8 cellular contexts compared by ENCODE assay signal in the genomic region with DNA sequence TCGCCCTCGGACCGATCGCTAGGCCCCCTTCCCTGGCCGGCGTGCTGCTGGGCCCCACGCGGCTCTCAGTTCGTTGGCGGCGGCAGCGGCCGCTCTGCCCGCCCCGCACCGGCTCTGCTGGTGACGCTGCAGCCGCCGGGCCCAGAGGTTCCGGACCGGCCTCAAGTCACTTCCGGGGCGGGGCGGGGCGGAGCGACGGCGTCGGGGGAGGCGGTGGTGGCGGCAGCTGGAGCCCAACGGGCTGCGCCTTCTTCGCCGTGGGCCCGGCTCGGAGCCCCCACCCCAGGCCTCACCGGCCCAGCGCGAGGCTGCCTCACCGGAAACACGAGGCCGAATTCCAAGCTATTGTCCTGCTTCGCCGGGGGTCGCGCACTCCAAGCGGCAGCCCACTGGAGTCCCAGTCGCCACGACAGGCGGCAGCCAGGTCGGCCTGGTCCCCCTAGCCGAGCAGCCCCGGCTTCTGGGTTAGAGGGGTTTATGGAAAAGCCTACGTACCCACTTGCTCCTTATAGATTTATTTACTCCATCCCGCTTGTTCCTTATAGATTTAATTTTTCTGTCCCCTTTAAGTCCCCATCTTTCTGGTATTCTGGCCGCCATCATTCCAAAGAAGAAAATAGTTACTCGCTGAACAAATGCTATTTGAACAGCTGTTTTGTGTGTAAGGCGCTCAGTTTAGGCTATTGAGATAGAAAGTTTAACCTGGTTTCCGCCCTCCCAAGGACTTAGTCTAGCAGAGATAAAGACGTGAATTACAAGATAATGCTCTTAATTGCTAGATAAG. TPM values are rescaled to one million over a fixed set of nuclear protein-coding genes. Genes with fewer than 3 reads are reported as not detected.
A peak's percentile ranks its signal among the peaks of the same experiment; 100 is the strongest.
DNase-seq lines count a peak whose midpoint lies in the region; ATAC-seq and TF ChIP-seq lines count a peak whose summit lies in the region.

Gene PSME4, minus strand, starts transcription at position 96 of the 784 bp plus-strand sequence. CDS start 209 bp downstream, outside the sequence.

- H3K79me2 ChIP-seq in PC-3 (ENCODE audit: low read length) = peaks cover 54% of the 10 kb centered on the region

- POLR2A ChIA-PET in PC-3 (lab: Charles Lee; ENCODE audit: unreplicated experiment) = no interaction called here

- peak within 1 kb of the TSS; percentile 87 for H3K4me2 ChIP-seq in PC-3 (ENCODE audit: low read length)

- DNase-seq in DMS114 treated with DMSO at 0.1 percent for 48 hours (lab: John Stamatoyannopoulos, UW; ENCODE audit: unreplicated experiment) (peak; percentile 65), PC-3 (peak; percentile 85), erythroblast (lab: John Stamatoyannopoulos, UW) (peak; percentile 94 to 96), mucosa of gallbladder (ENCODE audit: low spot score) (peak; percentile 94)
- peak; percentile 96 for DNase-seq in activated T-cell treated with anti-CD3 and anti-CD28 coated beads, Interleukin-2, amount 50 U/mL, for 1 hour
- peak; percentile 95 for DNase-seq in stimulated activated CD8-positive, alpha-beta memory T cell treated with anti-CD3 and anti-CD28 coated beads, Interleukin-4, amount 100 ng/mL, for 24 hours (ENCODE audit: low read depth)

- H3K27me3 Mint-ChIP-seq in IgD-negative memory B cell = no peaks in the 10 kb centered on the region

- peak; percentile 68 for TF ChIP-seq POLR2A in erythroblast (IDR thresholded peaks at IDR 0.05; ENCODE audit: low read length)

- no peaks in the 10 kb centered on the region for H3K9me3 ChIP-seq in PC-3 (ENCODE audit: low read length)

- no peaks in the 10 kb centered on the region for H3K9me3 Mint-ChIP-seq in IgD-negative memory B cell

- peak within 1 kb of the TSS; percentile 58 for H3K27ac ChIP-seq in PC-3 (ENCODE audit: low read length)

- H3K36me3 Mint-ChIP-seq in IgD-negative memory B cell = peaks cover 7% of the 10 kb centered on the region

- H2AFZ ChIP-seq in PC-3 (ENCODE audit: low read length) = peak within 1 kb of the TSS; percentile 74

- peak within 1 kb of the TSS; percentile 91 for H3K4me3 ChIP-seq in PC-3 (ENCODE audit: low read length)

- no peaks in the 10 kb centered on the region for H3K27me3 ChIP-seq in PC-3 (ENCODE audit: low read length)

- H3K4me1 ChIP-seq in PC-3 (ENCODE audit: insufficient read depth, low read length) = peaks cover 21% of the 10 kb centered on the region

- no peaks in the 10 kb centered on the region for H3F3A ChIP-seq in PC-3 (ENCODE audit: low read length, unreplicated experiment)

- H3K36me3 ChIP-seq in PC-3 (ENCODE audit: low read depth, low read length) = no peaks in the 10 kb centered on the region

- ATAC-seq in GM21529 (IDR thresholded peaks at IDR 0.05; ENCODE audit: unreplicated experiment) = peak; percentile 84
- peak; percentile 80 for ATAC-seq in PC-3

- peak within 1 kb of the TSS; percentile 97 to 99 (median 98) for H3K4me3 Mint-ChIP-seq in IgD-negative memory B cell

- CTCF ChIA-PET in PC-3 (lab: Charles Lee) = interaction anchor here (0.6 kb wide), 1 partner anchor 928 kb away, joined by 3 read pairs; no protein-coding TSS in a partner anchor

- H3K4me1 Mint-ChIP-seq in IgD-negative memory B cell = peaks cover 28 to 39% (median 36%) of the 10 kb centered on the region in 3 donors

- H4K20me1 ChIP-seq in PC-3 (ENCODE audit: low read length) = peaks cover 41% of the 10 kb centered on the region

- TF ChIP-seq CTCF in PC-3 (conservative IDR thresholded peaks at IDR 0.05; ENCODE audit: low read depth, low read length) = no peak

- H3K27ac Mint-ChIP-seq in IgD-negative memory B cell = peak within 1 kb of the TSS; percentile 93 to 99 (median 95)

- peak within 1 kb of the TSS; percentile 93 for H3K9ac ChIP-seq in PC-3 (ENCODE audit: low read length)

- no TSS peak for BruUV-seq in PC-3 (replicated peaks; lab: Mats Ljungman, UMichigan)

- intact Hi-C loops in PC-3 (cut with micrococcal nuclease) = loop anchor here (1.0 kb wide), 1 partner anchor 71 kb away; no protein-coding TSS in a partner anchor

- no peaks in the 10 kb centered on the region for H3K9me2 ChIP-seq in PC-3 (replicated peaks; ENCODE audit: low read length)

RNA-seq across cellular contexts. Expression of gene PSME4, which starts in this region (rescaled TPM):
- polyA plus RNA-seq in IgD-negative memory B cell = 6.3 TPM
- total RNA-seq in PC-3 (2014; rRNA removed) (54.7 and 70.6 TPM in 2 replicates), mucosa of gallbladder (55.0 TPM)

Comparison
In these comparisons a context has a peak if more than half of its experiments do, and no peak if none do; other contexts are left out.
1. Peak in every context shown above with its lines: DNase-seq, ATAC-seq, H3K4me3 ChIP-seq and H3K27ac ChIP-seq.